In the genomic region with DNA sequence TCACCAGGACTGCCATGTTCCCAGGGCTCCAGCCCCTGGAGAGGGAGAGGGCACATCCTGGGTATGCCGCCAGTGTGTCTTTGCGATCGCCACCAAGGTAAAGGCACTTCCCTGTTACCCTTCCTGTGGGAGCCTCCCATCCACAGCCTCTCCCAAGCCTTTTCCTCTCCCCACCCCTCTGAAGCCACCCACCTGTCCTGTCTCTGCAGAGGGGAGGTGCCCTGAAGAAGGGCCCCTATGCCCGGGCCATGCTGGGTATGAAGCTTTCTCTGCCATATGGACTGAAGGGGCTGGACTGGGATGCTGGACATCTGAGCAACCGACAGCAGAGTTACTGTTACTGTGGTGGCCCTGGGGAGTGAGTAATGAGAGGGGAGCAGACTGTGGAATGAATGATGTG, we compare ENCODE assay signal across 15 cellular contexts. TPM values are rescaled to one million over a fixed set of nuclear protein-coding genes. Genes with fewer than 3 reads are reported as not detected.
A peak's percentile ranks its signal among the peaks of the same experiment; 100 is the strongest.
DNase-seq lines count a peak whose midpoint lies in the region; ATAC-seq and TF ChIP-seq lines count a peak whose summit lies in the region.
"Had no signal": no experiment of that assay in that cellular context is flagged by ENCODE, and none has a peak within 500 bp of the region (broad histone marks: within the 10 kb centered on the region; RNA-seq: fewer than 3 reads in every experiment).

No MANE protein-coding gene starts in this region.

- H3K9me3 Mint-ChIP-seq in activated T-helper 1 cell treated with anti-CD3 and anti-CD28 coated beads, Interleukin-12 subunit alpha, Interleukin-12 subunit beta, Interleukin-2, Interleukin-4 antibody, amounts not matched to agents 30 ng/mL and 10 ng/mL and 1 ng/mL, durations not matched to agents 14 hours and 24 hours and 36 hours = no peaks in the 10 kb centered on the region
- H3K9me3 Mint-ChIP-seq in immature natural killer cell (no peaks in the 10 kb centered on the region), type B pancreatic cell (no peaks in the 10 kb centered on the region)

- H3K9me3 ChIP-seq in left ventricle myocardium inferior (replicated peaks) (no peaks in the 10 kb centered on the region), heart right ventricle (no peaks in the 10 kb centered on the region)
- H3K9me3 ChIP-seq: testis had no signal

- H3K4me1 ChIP-seq in left ventricle myocardium inferior = peaks cover 70% of the 10 kb centered on the region
- H3K4me1 ChIP-seq in heart right ventricle = peaks cover 16 to 53% (median 40%) of the 10 kb centered on the region in 9 donors

- H3K27me3 ChIP-seq in left ventricle myocardium inferior (ENCODE audit: low read depth) (no peaks in the 10 kb centered on the region), heart right ventricle (no peaks in the 10 kb centered on the region)
- H3K27me3 ChIP-seq: testis had no signal

- ATAC-seq in heart right ventricle = no peak
- no peak for ATAC-seq in sciatic nerve

- H3K4me1 Mint-ChIP-seq in activated T-helper 1 cell treated with anti-CD3 and anti-CD28 coated beads, Interleukin-12 subunit alpha, Interleukin-12 subunit beta, Interleukin-2, Interleukin-4 antibody, amounts not matched to agents 30 ng/mL and 10 ng/mL and 1 ng/mL, durations not matched to agents 14 hours and 24 hours and 36 hours (ENCODE audit: low read depth) = peaks cover 69% of the 10 kb centered on the region
- H3K4me1 Mint-ChIP-seq in immature natural killer cell (peaks cover 65 to 74% of the 10 kb centered on the region in 2 donors), type B pancreatic cell (ENCODE audit: unreplicated experiment) (peaks cover 48% of the 10 kb centered on the region)

- intact Hi-C loops in left ventricle myocardium inferior (cut with micrococcal nuclease) (no loop called here), heart right ventricle (cut with DNase I) (loop anchor here in 3 of 10 donors (10.0 kb wide), 2 partner anchors 98 to 1748 kb away; a partner anchor contains a TSS), sciatic nerve (cut with DNase I) (no loop called here)
- intact Hi-C loops in activated T-helper 1 cell treated with anti-CD3 and anti-CD28 coated beads, Interleukin-12 subunit alpha, Interleukin-12 subunit beta, Interleukin-2, Interleukin-4 antibody, amounts not matched to agents 30 ng/mL and 10 ng/mL and 1 ng/mL, durations not matched to agents 14 hours and 24 hours and 36 hours (cut with micrococcal nuclease) = loop anchor here (10.0 kb wide), 3 partner anchors 372 to 1238 kb away; a partner anchor contains a TSS

- H3K27ac ChIP-seq in left ventricle myocardium inferior (replicated peaks) (peak overlapping the region; percentile 12), heart right ventricle (no peak overlapping the region)

- no peak for DNase-seq in left ventricle myocardium inferior
- no peak for DNase-seq in heart right ventricle
- DNase-seq in activated T-helper 1 cell treated with anti-CD3 and anti-CD28 coated beads, Interleukin-12 subunit alpha, Interleukin-12 subunit beta, Interleukin-2, Interleukin-4 antibody, amounts not matched to agents 30 ng/mL and 10 ng/mL and 1 ng/mL, durations not matched to agents 14 hours and 24 hours and 36 hours (ENCODE audit: low spot score) = no peak
- no peak for DNase-seq in immature natural killer cell
- DNase-seq in type B pancreatic cell (ENCODE audit: extremely low spot score, unreplicated experiment) = no peak
- DNase-seq in DMS 273 (lab: John Stamatoyannopoulos, UW; ENCODE audit: unreplicated experiment) = no peak
- no peak for DNase-seq in NCI-H2171 (lab: John Stamatoyannopoulos, UW)
- no peak for DNase-seq in sciatic nerve (ENCODE audit: low spot score)
- DNase-seq: activated gamma-delta T cell treated with Interleukin-2 at 50 U/mL for 16 hours; C1 segment of cervical spinal cord; kidney glomerular epithelial cell; MV-4-11; NCI-H82; stimulated activated CD4-positive, alpha-beta T cell treated with anti-CD3 and anti-CD28 coated beads, Interleukin-15, amount 100 ng/mL, for 24 hours; testis had no signal

- peaks cover 34% of the 10 kb centered on the region for H3K36me3 Mint-ChIP-seq in activated T-helper 1 cell treated with anti-CD3 and anti-CD28 coated beads, Interleukin-12 subunit alpha, Interleukin-12 subunit beta, Interleukin-2, Interleukin-4 antibody, amounts not matched to agents 30 ng/mL and 10 ng/mL and 1 ng/mL, durations not matched to agents 14 hours and 24 hours and 36 hours (ENCODE audit: low read depth)
- H3K36me3 Mint-ChIP-seq in immature natural killer cell = peaks cover 0 to 27% (median 3%) of the 10 kb centered on the region in 3 donors
- H3K36me3 Mint-ChIP-seq in type B pancreatic cell = peaks cover 10% of the 10 kb centered on the region

- 80 to 82% methylated on average over 5 of the region's 5 CpGs for WGBS in heart right ventricle, 2 donors

- peak overlapping the region; percentile 49 for H3K27ac Mint-ChIP-seq in activated T-helper 1 cell treated with anti-CD3 and anti-CD28 coated beads, Interleukin-12 subunit alpha, Interleukin-12 subunit beta, Interleukin-2, Interleukin-4 antibody, amounts not matched to agents 30 ng/mL and 10 ng/mL and 1 ng/mL, durations not matched to agents 14 hours and 24 hours and 36 hours
- peak overlapping the region; percentile 70 to 91 (median 82) for H3K27ac Mint-ChIP-seq in immature natural killer cell
- H3K27ac Mint-ChIP-seq in type B pancreatic cell = peak overlapping the region; percentile 70

- peaks cover 46% of the 10 kb centered on the region for H3K36me3 ChIP-seq in left ventricle myocardium inferior
- H3K36me3 ChIP-seq in heart right ventricle = peaks cover 0 to 50% (median 21%) of the 10 kb centered on the region in 9 donors

- no peak overlapping the region for H3K4me3 ChIP-seq in left ventricle myocardium inferior
- H3K4me3 ChIP-seq in heart right ventricle = no peak overlapping the region
- H3K4me3 ChIP-seq: testis had no signal

- H3K4me3 Mint-ChIP-seq in activated T-helper 1 cell treated with anti-CD3 and anti-CD28 coated beads, Interleukin-12 subunit alpha, Interleukin-12 subunit beta, Interleukin-2, Interleukin-4 antibody, amounts not matched to agents 30 ng/mL and 10 ng/mL and 1 ng/mL, durations not matched to agents 14 hours and 24 hours and 36 hours = no peak overlapping the region
- H3K4me3 Mint-ChIP-seq in immature natural killer cell = peak overlapping the region in 4 of 5 donors; percentile 41 to 91 (median 65)
- H3K4me3 Mint-ChIP-seq in type B pancreatic cell = peak overlapping the region; percentile 76

- TF ChIP-seq CTCF in left ventricle myocardium inferior (IDR thresholded peaks at IDR 0.05; ENCODE audit: borderline replicate concordance) = no peak
- no peak for TF ChIP-seq CTCF in heart right ventricle (IDR thresholded peaks at IDR 0.05)
- no peak for TF ChIP-seq CTCF in type B pancreatic cell (conservative IDR thresholded peaks at IDR 0.05)

- H3K27me3 Mint-ChIP-seq in activated T-helper 1 cell treated with anti-CD3 and anti-CD28 coated beads, Interleukin-12 subunit alpha, Interleukin-12 subunit beta, Interleukin-2, Interleukin-4 antibody, amounts not matched to agents 30 ng/mL and 10 ng/mL and 1 ng/mL, durations not matched to agents 14 hours and 24 hours and 36 hours (ENCODE audit: insufficient read depth) = no peaks in the 10 kb centered on the region
- peaks cover 12 to 38% (median 25%) of the 10 kb centered on the region in 3 donors for H3K27me3 Mint-ChIP-seq in immature natural killer cell (ENCODE audit: low read depth in 3 of 3)
- peaks cover under 1% of the 10 kb centered on the region for H3K27me3 Mint-ChIP-seq in type B pancreatic cell

RNA-seq across cellular contexts. Expression of a gene that starts 2.4 kb away (rescaled TPM):
- 52.2 TPM for total RNA-seq in left ventricle myocardium inferior
- 10 to 100 TPM; 36.2 to 61.2 (median 48.9) TPM for total RNA-seq in heart right ventricle
- polyA plus RNA-seq in heart right ventricle = 100 to 1,000 TPM in 1 of 2 donors, 10 to 100 TPM in 1; 59.5 to 125 TPM
- 28.7 and 38.8 TPM in 2 replicates for total RNA-seq in activated T-helper 1 cell treated with anti-CD3 and anti-CD28 coated beads, Interleukin-12 subunit alpha, Interleukin-12 subunit beta, Interleukin-2, Interleukin-4 antibody, amounts not matched to agents 30 ng/mL and 10 ng/mL and 1 ng/mL, durations not matched to agents 14 hours and 24 hours and 36 hours
- 10 to 100 TPM; 22.7 to 36.5 (median 29.8) TPM for polyA plus RNA-seq in immature natural killer cell
- 23.8 and 49.6 TPM in 2 replicates for total RNA-seq in type B pancreatic cell (ENCODE audit: low replicate concordance)
- total RNA-seq in sciatic nerve = 107 TPM

RNA-seq across cellular contexts. Expression of a gene that starts 4.7 kb away (rescaled TPM):
- total RNA-seq in left ventricle myocardium inferior (107 TPM), heart right ventricle (100 to 1,000 TPM in 9 of 10 donors, 10 to 100 TPM in 1; 99.8 to 132 (median 114) TPM), type B pancreatic cell (ENCODE audit: low replicate concordance) (212 and 278 TPM in 2 replicates), sciatic nerve (107 TPM)
- polyA plus RNA-seq in heart right ventricle (100 to 1,000 TPM in 1 of 2 donors, 10 to 100 TPM in 1; 94.7 to 161 TPM), immature natural killer cell (100 to 1,000 TPM; 367 to 404 (median 404) TPM)
- 131 and 137 TPM in 2 replicates for total RNA-seq in activated T-helper 1 cell treated with anti-CD3 and anti-CD28 coated beads, Interleukin-12 subunit alpha, Interleukin-12 subunit beta, Interleukin-2, Interleukin-4 antibody, amounts not matched to agents 30 ng/mL and 10 ng/mL and 1 ng/mL, durations not matched to agents 14 hours and 24 hours and 36 hours

RNA-seq across cellular contexts. Expression of a gene that starts 6.7 kb away (rescaled TPM):
- total RNA-seq in left ventricle myocardium inferior (6.5 TPM), heart right ventricle (1 to 10 TPM; 3.6 to 8.5 (median 5.7) TPM), type B pancreatic cell (ENCODE audit: low replicate concordance) (18.4 and 74.1 TPM in 2 replicates), sciatic nerve (30.2 TPM)
- polyA plus RNA-seq in heart right ventricle (10 to 100 TPM in 1 of 2 donors, 1 to 10 TPM in 1; 3.1 to 10.2 TPM), immature natural killer cell (under 1 TPM; 0.02 to 0.32 (median 0.20) TPM)
- total RNA-seq in activated T-helper 1 cell treated with anti-CD3 and anti-CD28 coated beads, Interleukin-12 subunit alpha, Interleukin-12 subunit beta, Interleukin-2, Interleukin-4 antibody, amounts not matched to agents 30 ng/mL and 10 ng/mL and 1 ng/mL, durations not matched to agents 14 hours and 24 hours and 36 hours = 37.1 and 56.6 TPM in 2 replicates

RNA-seq across cellular contexts. Expression of a gene that starts 21.6 kb away (rescaled TPM):
- total RNA-seq in left ventricle myocardium inferior (0.49 TPM), heart right ventricle (1 to 10 TPM in 2 of 10 donors, under 1 TPM in 6, not detected in 2; 0.09 to 6.1 (median 0.36) TPM), type B pancreatic cell (ENCODE audit: low replicate concordance) (28.0 and 67.7 TPM in 2 replicates), sciatic nerve (1.5 TPM)
- polyA plus RNA-seq in heart right ventricle (under 1 TPM; 0.28 to 0.29 TPM), immature natural killer cell (1 to 10 TPM in 2 of 3 donors, not detected in 1; 2.2 to 3.7 TPM)
- total RNA-seq in activated T-helper 1 cell treated with anti-CD3 and anti-CD28 coated beads, Interleukin-12 subunit alpha, Interleukin-12 subunit beta, Interleukin-2, Interleukin-4 antibody, amounts not matched to agents 30 ng/mL and 10 ng/mL and 1 ng/mL, durations not matched to agents 14 hours and 24 hours and 36 hours = 54.7 and 59.6 TPM in 2 replicates

RNA-seq across cellular contexts. Expression of a gene that starts 41.2 kb away (rescaled TPM):
- 4.9 TPM for total RNA-seq in left ventricle myocardium inferior
- 1 to 10 TPM; 2.7 to 6.5 (median 4.9) TPM for total RNA-seq in heart right ventricle
- polyA plus RNA-seq in heart right ventricle = 1 to 10 TPM; 1.2 to 4.3 TPM
- 15.8 and 17.0 TPM in 2 replicates for total RNA-seq in activated T-helper 1 cell treated with anti-CD3 and anti-CD28 coated beads, Interleukin-12 subunit alpha, Interleukin-12 subunit beta, Interleukin-2, Interleukin-4 antibody, amounts not matched to agents 30 ng/mL and 10 ng/mL and 1 ng/mL, durations not matched to agents 14 hours and 24 hours and 36 hours
- polyA plus RNA-seq in immature natural killer cell = 1 to 10 TPM; 1.2 to 7.0 (median 3.0) TPM
- 11.3 and 14.5 TPM in 2 replicates for total RNA-seq in type B pancreatic cell (ENCODE audit: low replicate concordance)
- total RNA-seq in sciatic nerve = 6.5 TPM
